In the genomic region with DNA sequence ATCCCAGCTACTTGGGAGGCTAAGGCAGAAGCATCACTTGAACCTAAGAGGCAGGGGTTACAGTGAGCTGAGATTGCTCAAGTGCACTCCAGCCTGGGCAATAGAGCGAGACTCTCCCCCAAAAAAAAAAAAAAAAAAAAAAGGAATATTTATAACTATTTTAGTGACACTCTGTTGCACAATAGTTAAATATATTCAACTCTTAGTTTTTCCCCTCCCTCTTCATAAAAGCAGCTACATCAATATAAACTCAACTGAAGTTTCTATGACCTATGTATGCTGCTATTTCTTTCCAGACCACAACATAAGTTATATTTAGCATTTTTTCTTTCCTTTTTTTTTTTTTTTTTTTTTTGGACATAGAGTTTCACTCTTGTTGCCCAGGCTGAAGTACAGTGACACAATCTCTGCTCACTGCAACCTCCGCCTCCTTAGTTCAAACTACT, we compare ENCODE assay signal across 15 cellular contexts. TPM values are rescaled to one million over a fixed set of nuclear protein-coding genes. Genes with fewer than 3 reads are reported as not detected.
DNase-seq lines count a peak whose midpoint lies in the region; ATAC-seq and TF ChIP-seq lines count a peak whose summit lies in the region.
"Had no signal": no experiment of that assay in that cellular context is flagged by ENCODE, and none has a peak within 500 bp of the region (broad histone marks: within the 10 kb centered on the region; RNA-seq: fewer than 3 reads in every experiment).

No MANE protein-coding gene starts in this region.

- in situ Hi-C loops in HAP-1 (cut with MboI; ENCODE audit: low sequenced_read_pairs): no loop called here

- H3K9me3 ChIP-seq in psoas muscle: no peaks in the 10 kb centered on the region
- H3K9me3 ChIP-seq in HAP-1: no peaks in the 10 kb centered on the region

- peaks cover 6 to 34% of the 10 kb centered on the region in 2 donors for H3K36me3 Mint-ChIP-seq in CD14-positive monocyte

- peaks cover 0 to 1% (median 0%) of the 10 kb centered on the region in 3 donors for H3K27me3 Mint-ChIP-seq in CD14-positive monocyte (ENCODE audit: low read depth in 3 of 3)
- H3K27me3 Mint-ChIP-seq: activated naive CD8-positive, alpha-beta T cell treated with anti-CD3 and anti-CD28 coated beads, Interleukin-2, amount 10 ng/mL, durations not matched to agents 7 days and 5 days had no signal

- H3K36me3 ChIP-seq in psoas muscle (ENCODE audit: insufficient read depth in 1 of 2, low read depth in 1 of 2) (peaks cover 0 to 7% of the 10 kb centered on the region in 2 donors), HAP-1 (replicated peaks) (peaks cover 12% of the 10 kb centered on the region)

- WGBS in psoas muscle, 3 donors: 91 to 96% (median 91%) methylated on average over 2 of the region's 2 CpGs

- H3K27ac ChIP-seq in dorsolateral prefrontal cortex: peak overlapping the region in 47 of 59 donors; percentile 5 to 93 (median 76)
- peak overlapping the region; percentile 18 for H3K27ac ChIP-seq in psoas muscle

- peak overlapping the region; percentile 66 to 89 (median 82) for H3K27ac Mint-ChIP-seq in CD14-positive monocyte
- H3K27ac Mint-ChIP-seq: activated naive CD8-positive, alpha-beta T cell treated with anti-CD3 and anti-CD28 coated beads, Interleukin-2, amount 10 ng/mL, durations not matched to agents 7 days and 5 days had no signal

- peaks cover 61% of the 10 kb centered on the region for H3K4me1 ChIP-seq in psoas muscle
- H3K4me1 ChIP-seq in HAP-1: peaks cover 6% of the 10 kb centered on the region

- DNase-seq in CD14-positive monocyte (ENCODE audit: low spot score): no peak
- peak; percentile 53 for DNase-seq in M059J (ENCODE audit: low read depth)
- no peak for DNase-seq in dorsolateral prefrontal cortex
- no peak for DNase-seq in psoas muscle
- no peak for DNase-seq in foreskin fibroblast
- no peak for DNase-seq in HAP-1 (ENCODE audit: low spot score in 2 of 2)
- DNase-seq in activated effector memory CD4-positive, alpha-beta T cell treated with anti-CD3 and anti-CD28 coated beads, Interleukin-2, amount 50 U/mL, for 16 hours: no peak
- no peak for DNase-seq in cortex of kidney (lab: John Stamatoyannopoulos, UW)
- DNase-seq: activated naive CD8-positive, alpha-beta T cell treated with anti-CD3 and anti-CD28 coated beads, Interleukin-2, amount 10 ng/mL, durations not matched to agents 7 days and 5 days; COR-L47; dermis blood vessel endothelial cell; NCI-H524 treated with DMSO at 0.1 percent for 48 hours; Right ventricle myocardium superior; stimulated activated naive CD8-positive, alpha-beta T cell treated with anti-CD3 and anti-CD28 coated beads, Interleukin-15, Interleukin-2, amounts not matched to agents 100 U/mL and 50 U/mL, for 24 hours had no signal

- peak in 3 of 4 donors; percentile 8 to 27 (median 23) for ATAC-seq in psoas muscle
- ATAC-seq: K562; stimulated activated naive CD8-positive, alpha-beta T cell treated with anti-CD3 and anti-CD28 coated beads, Interleukin-15, Interleukin-2, amounts not matched to agents 100 U/mL and 50 U/mL, for 24 hours had no signal

- H3K27me3 ChIP-seq in dorsolateral prefrontal cortex: no peaks in the 10 kb centered on the region
- H3K27me3 ChIP-seq in psoas muscle (ENCODE audit: insufficient read depth in 3 of 3, low read length in 2 of 3): no peaks in the 10 kb centered on the region
- no peaks in the 10 kb centered on the region for H3K27me3 ChIP-seq in HAP-1 (ENCODE audit: low read depth)

- peaks cover 31% of the 10 kb centered on the region for H3K4me1 Mint-ChIP-seq in CD14-positive monocyte

- no peak for TF ChIP-seq CTCF in CD14-positive monocyte (IDR thresholded peaks at IDR 0.05)
- no peak for TF ChIP-seq CTCF in dorsolateral prefrontal cortex (IDR thresholded peaks at IDR 0.05 in 54 of 56, conservative IDR thresholded peaks at IDR 0.05 in 2 of 56; ENCODE audit: low read depth in 1 of 56, partially characterized antibody in 56 of 56)
- TF ChIP-seq CTCF in psoas muscle (IDR thresholded peaks at IDR 0.05): no peak
- no peak for TF ChIP-seq CTCF in foreskin fibroblast (IDR thresholded peaks at IDR 0.05; ENCODE audit: low read depth, low read length)

- H3K4me3 Mint-ChIP-seq in CD14-positive monocyte: no peak overlapping the region
- H3K4me3 Mint-ChIP-seq: activated naive CD8-positive, alpha-beta T cell treated with anti-CD3 and anti-CD28 coated beads, Interleukin-2, amount 10 ng/mL, durations not matched to agents 7 days and 5 days had no signal

- intact Hi-C loops in CD14-positive monocyte (cut with micrococcal nuclease) (no loop called here), dorsolateral prefrontal cortex (cut with DNase I) (no loop called here), psoas muscle (cut with DNase I) (no loop called here)

- no peak overlapping the region for H3K4me3 ChIP-seq in dorsolateral prefrontal cortex
- H3K4me3 ChIP-seq in psoas muscle: no peak overlapping the region
- no peak overlapping the region for H3K4me3 ChIP-seq in foreskin fibroblast (ENCODE audit: low read depth in 1 of 2, low read length in 2 of 2)
- H3K4me3 ChIP-seq in HAP-1: no peak overlapping the region
- H3K4me3 ChIP-seq: K562 had no signal

- H3K9me3 Mint-ChIP-seq in CD14-positive monocyte: no peaks in the 10 kb centered on the region
- H3K9me3 Mint-ChIP-seq: activated naive CD8-positive, alpha-beta T cell treated with anti-CD3 and anti-CD28 coated beads, Interleukin-2, amount 10 ng/mL, durations not matched to agents 7 days and 5 days had no signal

RNA-seq across cellular contexts. Expression of gene CELF1, which starts 19.2 kb away (rescaled TPM):
- polyA plus RNA-seq in CD14-positive monocyte (10 to 100 TPM; 27.2 to 39.9 TPM), psoas muscle (100 to 1,000 TPM in 1 of 3 donors, 10 to 100 TPM in 2; 40.1 to 112 (median 92.5) TPM)
- total RNA-seq in M059J (2014; rRNA removed; shearing (Covaris generic)): 50.0 and 73.1 TPM in 2 replicates
- total RNA-seq in dorsolateral prefrontal cortex (100 to 1,000 TPM in 113 of 120 experiments, 10 to 100 TPM in 7; 79.5 to 194 (median 131) TPM), psoas muscle (100 to 1,000 TPM in 3 of 4 donors, 10 to 100 TPM in 1; 79.0 to 193 (median 140) TPM)

RNA-seq across cellular contexts. Expression of gene PTPMT1, which starts 31.7 kb away (rescaled TPM):
- polyA plus RNA-seq in CD14-positive monocyte (10 to 100 TPM; 83.3 to 87.8 TPM), psoas muscle (10 to 100 TPM; 34.5 to 40.3 (median 38.7) TPM)
- 183 and 234 TPM in 2 replicates for total RNA-seq in M059J (2014; rRNA removed; shearing (Covaris generic))
- total RNA-seq in dorsolateral prefrontal cortex (10 to 100 TPM; 21.5 to 52.5 (median 36.6) TPM), psoas muscle (10 to 100 TPM; 20.9 to 37.8 (median 27.0) TPM)

RNA-seq across cellular contexts. Expression of gene KBTBD4, which starts 45.1 kb away (rescaled TPM):
- 10 to 100 TPM; 13.8 to 16.9 TPM for polyA plus RNA-seq in CD14-positive monocyte
- total RNA-seq in M059J (2014; rRNA removed; shearing (Covaris generic)): 26.0 and 35.4 TPM in 2 replicates
- 10 to 100 TPM; 12.8 to 27.9 (median 19.6) TPM for total RNA-seq in dorsolateral prefrontal cortex
- total RNA-seq in psoas muscle: 10 to 100 TPM; 14.4 to 19.7 (median 17.2) TPM
- polyA plus RNA-seq in psoas muscle: 10 to 100 TPM; 12.0 to 23.1 (median 19.1) TPM

RNA-seq across cellular contexts. Expression of gene NDUFS3, which starts 45.2 kb away (rescaled TPM):
- 100 to 1,000 TPM; 104 to 107 TPM for polyA plus RNA-seq in CD14-positive monocyte
- total RNA-seq in M059J (2014; rRNA removed; shearing (Covaris generic)): 85.7 and 108 TPM in 2 replicates
- 100 to 1,000 TPM in 100 of 120 experiments, 10 to 100 TPM in 20; 59.7 to 172 (median 126) TPM for total RNA-seq in dorsolateral prefrontal cortex
- 100 to 1,000 TPM; 160 to 285 (median 188) TPM for total RNA-seq in psoas muscle
- 100 to 1,000 TPM; 225 to 528 (median 317) TPM for polyA plus RNA-seq in psoas muscle

RNA-seq across cellular contexts. Expression of gene FAM180B, which starts 52.8 kb away (rescaled TPM):
- not detected for polyA plus RNA-seq in CD14-positive monocyte
- total RNA-seq in M059J (2014; rRNA removed; shearing (Covaris generic)): not detected in 2 replicates
- 1 to 10 TPM in 3 of 120 experiments, under 1 TPM in 43, not detected in 74; 0.29 to 1.2 (median 0.50) TPM for total RNA-seq in dorsolateral prefrontal cortex
- total RNA-seq in psoas muscle: under 1 TPM in 2 of 4 donors, not detected in 2; 0.15 to 0.26 TPM
- polyA plus RNA-seq in psoas muscle: under 1 TPM; 0.04 to 0.51 (median 0.08) TPM
- total RNA-seq: activated naive CD8-positive, alpha-beta T cell treated with anti-CD3 and anti-CD28 coated beads, Interleukin-2, amount 10 ng/mL, durations not matched to agents 7 days and 5 days; dermis blood vessel endothelial cell; Right ventricle myocardium superior had no signal
